In the genomic region with DNA sequence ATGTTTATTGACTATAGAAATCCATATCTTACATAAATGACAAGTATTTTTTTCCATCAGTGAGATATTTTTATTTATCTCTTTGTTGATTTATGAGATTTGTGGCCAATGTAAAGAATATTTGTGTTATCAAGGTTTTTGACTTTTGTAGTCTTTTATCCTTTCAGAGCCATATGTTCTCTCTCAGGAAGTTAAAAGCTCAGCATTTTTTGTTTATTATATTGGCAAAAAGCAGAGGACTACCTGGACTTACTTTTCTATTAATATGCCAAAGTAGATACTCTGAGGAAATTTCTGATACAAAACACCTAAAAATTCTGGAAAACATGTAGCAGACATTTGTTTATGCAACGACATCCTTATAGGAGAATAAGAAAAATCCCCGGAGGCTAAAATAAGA, we compare ENCODE assay signal across 33 cellular contexts.
"Had no signal": no experiment of that assay in that cellular context is flagged by ENCODE, and none has a peak within 500 bp of the region (broad histone marks: within the 10 kb centered on the region; RNA-seq: fewer than 3 reads in every experiment).

No MANE protein-coding gene starts in this region.

- FAIRE-seq: astrocyte, bronchial epithelial cell had no signal

- H3K9me3 ChIP-seq: adrenal gland, ascending aorta, body of pancreas, breast epithelium had no signal

- H3K27me3 ChIP-seq: adrenal gland, ascending aorta, body of pancreas, brain microvascular endothelial cell, breast epithelium, cardiac muscle cell had no signal

- H3K36me3 ChIP-seq: adrenal gland, ascending aorta, brain microvascular endothelial cell, cardiac muscle cell had no signal

- H3K4me1 ChIP-seq: adrenal gland, ascending aorta, body of pancreas, breast epithelium had no signal

- DNase-seq: activated effector memory CD4-positive, alpha-beta T cell treated with anti-CD3 and anti-CD28 coated beads, Interleukin-2, amount 50 U/mL, for 16 hours; activated effector memory CD4-positive, alpha-beta T cell treated with Interleukin-2 at 50 U/mL for 16 hours; activated gamma-delta T cell; activated gamma-delta T cell treated with Interleukin-2 at 50 U/mL for 16 hours; activated naive CD4-positive, alpha-beta T cell; activated naive CD4-positive, alpha-beta T cell treated with anti-CD3 and anti-CD28 coated beads for 36 hours; activated naive CD4-positive, alpha-beta T cell treated with anti-CD3 and anti-CD28 coated beads, Interleukin-2, amount 10 ng/mL, durations not matched to agents 7 days and 5 days; activated naive CD4-positive, alpha-beta T cell treated with anti-CD3 and anti-CD28 coated beads, Interleukin-2, amount 50 U/mL, for 16 hours; activated naive CD4-positive, alpha-beta T cell treated with Interleukin-2 at 50 U/mL for 16 hours; activated naive CD8-positive, alpha-beta T cell treated with anti-CD3 and anti-CD28 coated beads for 36 hours; activated naive CD8-positive, alpha-beta T cell treated with anti-CD3 and anti-CD28 coated beads, Interleukin-2, amount 10 ng/mL, durations not matched to agents 7 days and 5 days; activated naive CD8-positive, alpha-beta T cell treated with anti-CD3 and anti-CD28 coated beads, Interleukin-2, amount 50 U/mL, for 24 hours; activated T-cell treated with anti-CD3 and anti-CD28 coated beads, Interleukin-2, amount 50 U/mL, for 24 hours; activated T-cell treated with anti-CD3 and anti-CD28 coated beads, Interleukin-2, amount 50 U/mL, for 4 hours; activated T-cell treated with anti-CD3 and anti-CD28 coated beads, Interleukin-2, amount 50 U/mL, for 48 hours; activated T-cell treated with anti-CD3 and anti-CD28 coated beads, Interleukin-2, amount 50 U/mL, for 72 hours; adrenal gland; amniotic stem cell; amygdala; anterior cingulate cortex; aorta; body of pancreas; brain microvascular endothelial cell; caudate nucleus; central memory CD4-positive, alpha-beta T cell; cerebellar nuclear complex had no signal

- ATAC-seq: activated naive CD4-positive, alpha-beta T cell treated with anti-CD3 and anti-CD28 coated beads, Interleukin-2, amount 50 U/mL, for 72 hours; activated naive CD8-positive, alpha-beta T cell treated with anti-CD3 and anti-CD28 coated beads, Interleukin-2, amount 50 U/mL, for 24 hours; activated T-cell treated with anti-CD3 and anti-CD28 coated beads, Interleukin-2, amount 50 U/mL, for 4 hours; activated T-cell treated with anti-CD3 and anti-CD28 coated beads, Interleukin-2, amount 50 U/mL, for 72 hours; activated T-helper 17 cell treated with anti-CD3 and anti-CD28 coated beads, Interleukin-2, amount 50 U/mL, for 72 hours; body of pancreas had no signal

- H3K27ac ChIP-seq: adrenal gland, ascending aorta, body of pancreas, brain microvascular endothelial cell, breast epithelium, cardiac muscle cell had no signal

- H3K4me3 ChIP-seq: adrenal gland, ascending aorta, body of pancreas, breast epithelium, cardiac muscle cell had no signal
